8 cellular contexts compared by ENCODE assay signal in genomic region chr5:43017438-43017820, GRCh38. TPM values are rescaled to one million over a fixed set of nuclear protein-coding genes. Genes with fewer than 3 reads are reported as not detected.
DNase-seq lines count a peak whose midpoint lies in the region; ATAC-seq and TF ChIP-seq lines count a peak whose summit lies in the region.

No MANE protein-coding gene starts in this region.

- H3K27ac Mint-ChIP-seq in memory B cell: peak overlapping the region; percentile 98

- peaks cover 15% of the 10 kb centered on the region for H3K4me1 Mint-ChIP-seq in memory B cell

- no peaks in the 10 kb centered on the region for H3K9me3 Mint-ChIP-seq in memory B cell

- H3K36me3 Mint-ChIP-seq in memory B cell: peaks cover 7% of the 10 kb centered on the region

- peak; percentile 31 for DNase-seq in DMS153 (lab: John Stamatoyannopoulos, UW)
- peak; percentile 58 to 70 for DNase-seq in SJCRH30
- no peak for DNase-seq in memory B cell (ENCODE audit: low spot score in 2 of 2)
- no peak for DNase-seq in tibial nerve (ENCODE audit: low spot score in 2 of 2)
- no peak for DNase-seq in DMS114 treated with DMSO at 0.1 percent for 48 hours (lab: John Stamatoyannopoulos, UW; ENCODE audit: unreplicated experiment)

- no peaks in the 10 kb centered on the region for H3K9me3 ChIP-seq in SJCRH30 (replicated peaks)
- no peaks in the 10 kb centered on the region for H3K9me3 ChIP-seq in duodenal mucosa (ENCODE audit: control insufficient read depth in 1 of 2, low read length in 2 of 2)
- no peaks in the 10 kb centered on the region for H3K9me3 ChIP-seq in tibial nerve

- no peak for TF ChIP-seq POLR2A in tibial nerve (IDR thresholded peaks at IDR 0.05)

- 11 to 22% methylated on average over 13 of the region's 13 CpGs for WGBS in tibial nerve, 2 donors

- H3K27ac ChIP-seq in SJCRH30: peak overlapping the region; percentile 95
- H3K27ac ChIP-seq in duodenal mucosa (ENCODE audit: low read depth, low read length): peak overlapping the region; percentile 13
- H3K27ac ChIP-seq in tibial nerve: peak overlapping the region; percentile 95 to 99 (median 96)

- H3K9ac ChIP-seq in duodenal mucosa (ENCODE audit: low read depth in 1 of 2, low read length in 2 of 2): peak overlapping the region; percentile 46 to 56

- H3K27me3 Mint-ChIP-seq in memory B cell: no peaks in the 10 kb centered on the region

- H3K27me3 ChIP-seq in SJCRH30 (no peaks in the 10 kb centered on the region), duodenal mucosa (ENCODE audit: control insufficient read depth in 1 of 2, insufficient read depth in 2 of 2, low read length in 2 of 2) (peaks cover 19 to 39% of the 10 kb centered on the region in 2 donors), tibial nerve (peaks cover 0 to 3% of the 10 kb centered on the region in 2 donors)

- no peak for TF ChIP-seq EP300 in tibial nerve (IDR thresholded peaks at IDR 0.05)

- H3K4me3 Mint-ChIP-seq in memory B cell: peak overlapping the region; percentile 95

- peak; percentile 20 for ATAC-seq in HG02981 (IDR thresholded peaks at IDR 0.05; ENCODE audit: unreplicated experiment)
- ATAC-seq in memory B cell (ENCODE audit: low read depth): no peak
- ATAC-seq in GM21360 (IDR thresholded peaks at IDR 0.05; ENCODE audit: unreplicated experiment): no peak

- H3K36me3 ChIP-seq in SJCRH30 (no peaks in the 10 kb centered on the region), duodenal mucosa (ENCODE audit: control insufficient read depth in 1 of 2, insufficient read depth in 2 of 2, low read length in 2 of 2) (no peaks in the 10 kb centered on the region), tibial nerve (no peaks in the 10 kb centered on the region)

- peak in 1 of 5 experiments; percentile 23 for TF ChIP-seq CTCF in tibial nerve (IDR thresholded peaks at IDR 0.05)

- H3K4me1 ChIP-seq in SJCRH30: peaks cover 3% of the 10 kb centered on the region; the same call in 1 of the 2 replicates
- peaks cover 0 to 28% of the 10 kb centered on the region in 2 donors for H3K4me1 ChIP-seq in duodenal mucosa (ENCODE audit: control insufficient read depth in 1 of 2, insufficient read depth in 2 of 2, low read length in 2 of 2)
- peaks cover 0 to 22% (median 11%) of the 10 kb centered on the region in 4 donors for H3K4me1 ChIP-seq in tibial nerve

- H3K4me3 ChIP-seq in SJCRH30 (peak overlapping the region; percentile 68), duodenal mucosa (ENCODE audit: low read depth in 1 of 2, low read length in 2 of 2) (peak overlapping the region; percentile 53 to 67), tibial nerve (peak overlapping the region; percentile 60 to 75 (median 66))

RNA-seq across cellular contexts. Expression of gene ANXA2R, which starts 22.7 kb away (rescaled TPM):
- 3.3 and 3.5 TPM in 2 replicates for total RNA-seq in SJCRH30 (2014; rRNA removed; shearing (Covaris generic))
- 1 to 10 TPM; 5.4 to 9.0 (median 8.1) TPM for total RNA-seq in tibial nerve

Comparison
In these comparisons a context has a peak if more than half of its experiments do, and no peak if none do; other contexts are left out.
1. DNase-seq: peak in DMS153 (single experiment) and SJCRH30 (2 of 2); none in memory B cell (0 of 2), tibial nerve (0 of 2) and DMS114 treated with DMSO at 0.1 percent for 48 hours (single experiment).
2. H3K27ac ChIP-seq: peak in every context shown above with its lines; median percentile 96 in tibial nerve; 95 in SJCRH30; 13 in duodenal mucosa.
3. Peak in every context shown above with its lines, with median percentiles within 50 percentile points of each other: H3K4me3 ChIP-seq.